ENCODE assay signal across 8 cellular contexts in the genomic region with DNA sequence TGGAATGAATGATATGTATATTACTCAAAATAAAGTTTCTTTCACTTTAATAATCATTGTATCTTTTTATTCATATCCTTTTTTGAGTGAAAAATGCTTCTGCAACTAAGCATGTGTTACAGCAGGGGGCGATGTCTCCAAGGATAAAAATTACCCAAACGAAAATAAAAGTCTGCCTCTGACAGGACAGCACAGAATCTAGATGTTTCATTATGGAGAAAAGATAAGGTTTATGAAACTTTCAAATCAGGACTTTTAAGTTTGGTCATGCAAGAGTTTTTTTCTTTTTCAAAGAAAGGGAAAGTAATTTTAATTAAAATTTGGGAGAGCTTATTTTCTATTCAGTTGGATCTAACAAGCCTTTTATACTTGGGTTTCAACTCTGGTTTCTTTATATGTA. TPM values are rescaled to one million over a fixed set of nuclear protein-coding genes. Genes with fewer than 3 reads are reported as not detected.
DNase-seq lines count a peak whose midpoint lies in the region; ATAC-seq and TF ChIP-seq lines count a peak whose summit lies in the region.

No MANE protein-coding gene starts in this region.

- H3K27me3 ChIP-seq in GM23338 (ENCODE audit: insufficient read depth) = no peaks in the 10 kb centered on the region
- no peaks in the 10 kb centered on the region for H3K27me3 ChIP-seq in heart right ventricle
- no peaks in the 10 kb centered on the region for H3K27me3 ChIP-seq in gastrocnemius medialis

- H3K36me3 ChIP-seq in GM23338 (ENCODE audit: insufficient read depth) (no peaks in the 10 kb centered on the region), heart right ventricle (peaks cover 0 to 46% (median 0%) of the 10 kb centered on the region in 9 donors), gastrocnemius medialis (no peaks in the 10 kb centered on the region)

- H3K4me3 ChIP-seq in GM23338 (no peak overlapping the region), heart right ventricle (no peak overlapping the region), gastrocnemius medialis (peak overlapping the region in 1 of 4 donors; percentile 24)

- H3K4me2 ChIP-seq in GM23338 = no peak overlapping the region

- TF ChIP-seq CTCF in GM23338 (conservative IDR thresholded peaks at IDR 0.05; ENCODE audit: low read depth in 2 of 2) (peak; percentile 73 to 91), heart right ventricle (IDR thresholded peaks at IDR 0.05) (peak; percentile 59 to 89 (median 85)), gastrocnemius medialis (IDR thresholded peaks at IDR 0.05 in 4 of 5, conservative IDR thresholded peaks at IDR 0.05 in 1 of 5) (peak; percentile 83 to 95 (median 85))

- no peaks in the 10 kb centered on the region for H3K9me3 Mint-ChIP-seq in GM23338
- no peaks in the 10 kb centered on the region for H3K9me3 Mint-ChIP-seq in activated naive CD8-positive, alpha-beta T cell (ENCODE audit: low read depth)

- TF ChIP-seq POLR2A in gastrocnemius medialis (IDR thresholded peaks at IDR 0.05) = peak in 1 of 2 donors; percentile 1

- no peak overlapping the region for H3K27ac ChIP-seq in GM23338 (ENCODE audit: low read depth)
- H3K27ac ChIP-seq in heart right ventricle = peak overlapping the region in 6 of 10 donors; percentile 0 to 42 (median 28)
- H3K27ac ChIP-seq in gastrocnemius medialis = peak overlapping the region in 1 of 4 donors; percentile 45

- in situ Hi-C loops in gastrocnemius medialis (cut with MboI; ENCODE audit: low sequenced_read_pairs in 4 of 4) = loop anchor here in 3 of 4 donors (5.0 to 25.0 kb wide), 5 partner anchors 84 to 554 kb away; a partner anchor contains a TSS

- H3K79me2 ChIP-seq in GM23338 (replicated peaks; ENCODE audit: insufficient read depth) = no peaks in the 10 kb centered on the region

- no peaks in the 10 kb centered on the region for H3K4me1 ChIP-seq in GM23338 (ENCODE audit: insufficient read depth)
- peaks cover 0 to 15% (median 5%) of the 10 kb centered on the region in 9 donors for H3K4me1 ChIP-seq in heart right ventricle
- peaks cover 0 to 8% of the 10 kb centered on the region in 2 donors for H3K4me1 ChIP-seq in gastrocnemius medialis

- H3K27ac Mint-ChIP-seq in GM23338 = no peak overlapping the region
- H3K27ac Mint-ChIP-seq in activated naive CD8-positive, alpha-beta T cell = peak overlapping the region; percentile 51

- DNase-seq in SIG-M5 treated with dmso at 0.1 percent for 504 hours (lab: John Stamatoyannopoulos, UW; ENCODE audit: unreplicated experiment) (peak; percentile 38), SIG-M5 (lab: John Stamatoyannopoulos, UW) (no peak), GM23338 (ENCODE audit: low spot score) (peak; percentile 71), NCI-H345 (lab: John Stamatoyannopoulos, UW) (peak; percentile 53), heart right ventricle (peak in 1 of 2 donors; percentile 26), gastrocnemius medialis (peak in 1 of 2 donors; percentile 8)
- no peak for DNase-seq in activated CD8-positive, alpha-beta memory T cell treated with anti-CD3 and anti-CD28 coated beads, Interleukin-2, amount 50 U/mL, for 4 hours

- ATAC-seq in GM23338 = no peak
- peak in 6 of 8 donors; percentile 67 to 79 (median 72) for ATAC-seq in heart right ventricle
- ATAC-seq in gastrocnemius medialis = peak; percentile 61 to 75

- peaks cover 2% of the 10 kb centered on the region; the same call in 2 of the 3 replicates for H3K36me3 Mint-ChIP-seq in GM23338 (ENCODE audit: low read depth)
- peaks cover 6% of the 10 kb centered on the region for H3K36me3 Mint-ChIP-seq in activated naive CD8-positive, alpha-beta T cell

- WGBS in heart right ventricle, 2 donors = 0% methylated on average over 2 of the region's 2 CpGs

- H3K9me3 ChIP-seq in heart right ventricle (no peaks in the 10 kb centered on the region), gastrocnemius medialis (no peaks in the 10 kb centered on the region)

- H3F3A ChIP-seq in GM23338 (replicated peaks; ENCODE audit: low read depth) = no peaks in the 10 kb centered on the region

- H3K27me3 Mint-ChIP-seq in GM23338 (ENCODE audit: insufficient read depth, low read depth, poor library complexity) = no peaks in the 10 kb centered on the region
- no peaks in the 10 kb centered on the region for H3K27me3 Mint-ChIP-seq in activated naive CD8-positive, alpha-beta T cell

- intact Hi-C loops in heart right ventricle (cut with DNase I) = loop anchor here (1.0 to 10.0 kb wide), 11 partner anchors 267 to 556 kb away; a partner anchor contains a TSS
- intact Hi-C loops in gastrocnemius medialis (cut with DNase I; ENCODE audit: low total_unique reads) = loop anchor here (1.0 to 5.0 kb wide), 4 partner anchors 84 to 550 kb away; no protein-coding TSS in a partner anchor

- peaks cover 1% of the 10 kb centered on the region; the same call in 2 of the 3 replicates for H3K4me1 Mint-ChIP-seq in GM23338
- H3K4me1 Mint-ChIP-seq in activated naive CD8-positive, alpha-beta T cell (ENCODE audit: low read depth) = peaks cover 17% of the 10 kb centered on the region

- no peaks in the 10 kb centered on the region for H4K20me1 ChIP-seq in GM23338 (replicated peaks; ENCODE audit: insufficient read depth)

- no peak overlapping the region for H2AFZ ChIP-seq in GM23338

- no peak overlapping the region for H3K4me3 Mint-ChIP-seq in GM23338
- no peak overlapping the region for H3K4me3 Mint-ChIP-seq in activated naive CD8-positive, alpha-beta T cell

- H3K9me2 ChIP-seq in GM23338 (ENCODE audit: insufficient read depth) = no peaks in the 10 kb centered on the region

TF ChIP-seq in GM23338, 12 proteins besides CTCF, POLR2A, EP300 and RAD21:
- no peak for TF ChIP-seq NANOG (IDR thresholded peaks at IDR 0.05; ENCODE audit: borderline replicate concordance)
- no peak for TF ChIP-seq ZNF331 (CRISPR knock-in tag; IDR thresholded peaks at IDR 0.05; ENCODE audit: low read depth)
- TF ChIP-seq, protein P1, sequence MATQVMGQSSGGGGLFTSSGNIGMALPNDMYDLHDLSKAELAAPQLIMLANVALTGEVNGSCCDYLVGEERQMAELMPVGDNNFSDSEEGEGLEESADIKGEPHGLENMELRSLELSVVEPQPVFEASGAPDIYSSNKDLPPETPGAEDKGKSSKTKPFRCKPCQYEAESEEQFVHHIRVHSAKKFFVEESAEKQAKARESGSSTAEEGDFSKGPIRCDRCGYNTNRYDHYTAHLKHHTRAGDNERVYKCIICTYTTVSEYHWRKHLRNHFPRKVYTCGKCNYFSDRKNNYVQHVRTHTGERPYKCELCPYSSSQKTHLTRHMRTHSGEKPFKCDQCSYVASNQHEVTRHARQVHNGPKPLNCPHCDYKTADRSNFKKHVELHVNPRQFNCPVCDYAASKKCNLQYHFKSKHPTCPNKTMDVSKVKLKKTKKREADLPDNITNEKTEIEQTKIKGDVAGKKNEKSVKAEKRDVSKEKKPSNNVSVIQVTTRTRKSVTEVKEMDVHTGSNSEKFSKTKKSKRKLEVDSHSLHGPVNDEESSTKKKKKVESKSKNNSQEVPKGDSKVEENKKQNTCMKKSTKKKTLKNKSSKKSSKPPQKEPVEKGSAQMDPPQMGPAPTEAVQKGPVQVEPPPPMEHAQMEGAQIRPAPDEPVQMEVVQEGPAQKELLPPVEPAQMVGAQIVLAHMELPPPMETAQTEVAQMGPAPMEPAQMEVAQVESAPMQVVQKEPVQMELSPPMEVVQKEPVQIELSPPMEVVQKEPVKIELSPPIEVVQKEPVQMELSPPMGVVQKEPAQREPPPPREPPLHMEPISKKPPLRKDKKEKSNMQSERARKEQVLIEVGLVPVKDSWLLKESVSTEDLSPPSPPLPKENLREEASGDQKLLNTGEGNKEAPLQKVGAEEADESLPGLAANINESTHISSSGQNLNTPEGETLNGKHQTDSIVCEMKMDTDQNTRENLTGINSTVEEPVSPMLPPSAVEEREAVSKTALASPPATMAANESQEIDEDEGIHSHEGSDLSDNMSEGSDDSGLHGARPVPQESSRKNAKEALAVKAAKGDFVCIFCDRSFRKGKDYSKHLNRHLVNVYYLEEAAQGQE (IDR thresholded peaks at IDR 0.05; ENCODE audit: unreplicated experiment) = no peak
- TF ChIP-seq EZH2phosphoT487 (IDR thresholded peaks at IDR 0.05; ENCODE audit: unreplicated experiment) = no peak
- TF ChIP-seq CREB1 (CRISPR knock-in tag; IDR thresholded peaks at IDR 0.05; ENCODE audit: low read depth) = no peak
- TF ChIP-seq ZNF114 (CRISPR knock-in tag; IDR thresholded peaks at IDR 0.05) = no peak
- TF ChIP-seq JUNB (IDR thresholded peaks at IDR 0.05; ENCODE audit: unreplicated experiment) = no peak
- no peak for TF ChIP-seq EZH2 (IDR thresholded peaks at IDR 0.05; ENCODE audit: low read depth, unreplicated experiment)

RNA-seq across cellular contexts. Expression of a gene that starts 48.4 kb away (rescaled TPM):
- total RNA-seq in GM23338 (2014; rRNA removed; shearing (Covaris generic)) = 38.3 and 42.4 TPM in 2 replicates
- polyA plus RNA-seq in GM23338 (2016; fragmentation: Nextera tagmentation; extraction: Ambion mirVana) (31.9 and 37.3 TPM in 2 replicates), heart right ventricle (10 to 100 TPM in 1 of 2 donors, 1 to 10 TPM in 1; 9.7 to 38.5 TPM)
- total RNA-seq in heart right ventricle (10 to 100 TPM in 9 of 10 donors, 1 to 10 TPM in 1; 9.4 to 28.9 (median 16.9) TPM), gastrocnemius medialis (1 to 10 TPM; 4.9 to 8.7 (median 6.2) TPM)

Comparison
In these comparisons a context has a peak if more than half of its experiments do, and no peak if none do; other contexts are left out.
1. DNase-seq: peak in SIG-M5 treated with dmso at 0.1 percent for 504 hours (single experiment), GM23338 (single experiment) and NCI-H345 (single experiment); none in SIG-M5 (single experiment) and activated CD8-positive, alpha-beta memory T cell treated with anti-CD3 and anti-CD28 coated beads, Interleukin-2, amount 50 U/mL, for 4 hours (single experiment).
2. Peak in every context shown above with its lines, with median percentiles within 50 percentile points of each other: CTCF ChIP-seq.